In the genomic region with DNA sequence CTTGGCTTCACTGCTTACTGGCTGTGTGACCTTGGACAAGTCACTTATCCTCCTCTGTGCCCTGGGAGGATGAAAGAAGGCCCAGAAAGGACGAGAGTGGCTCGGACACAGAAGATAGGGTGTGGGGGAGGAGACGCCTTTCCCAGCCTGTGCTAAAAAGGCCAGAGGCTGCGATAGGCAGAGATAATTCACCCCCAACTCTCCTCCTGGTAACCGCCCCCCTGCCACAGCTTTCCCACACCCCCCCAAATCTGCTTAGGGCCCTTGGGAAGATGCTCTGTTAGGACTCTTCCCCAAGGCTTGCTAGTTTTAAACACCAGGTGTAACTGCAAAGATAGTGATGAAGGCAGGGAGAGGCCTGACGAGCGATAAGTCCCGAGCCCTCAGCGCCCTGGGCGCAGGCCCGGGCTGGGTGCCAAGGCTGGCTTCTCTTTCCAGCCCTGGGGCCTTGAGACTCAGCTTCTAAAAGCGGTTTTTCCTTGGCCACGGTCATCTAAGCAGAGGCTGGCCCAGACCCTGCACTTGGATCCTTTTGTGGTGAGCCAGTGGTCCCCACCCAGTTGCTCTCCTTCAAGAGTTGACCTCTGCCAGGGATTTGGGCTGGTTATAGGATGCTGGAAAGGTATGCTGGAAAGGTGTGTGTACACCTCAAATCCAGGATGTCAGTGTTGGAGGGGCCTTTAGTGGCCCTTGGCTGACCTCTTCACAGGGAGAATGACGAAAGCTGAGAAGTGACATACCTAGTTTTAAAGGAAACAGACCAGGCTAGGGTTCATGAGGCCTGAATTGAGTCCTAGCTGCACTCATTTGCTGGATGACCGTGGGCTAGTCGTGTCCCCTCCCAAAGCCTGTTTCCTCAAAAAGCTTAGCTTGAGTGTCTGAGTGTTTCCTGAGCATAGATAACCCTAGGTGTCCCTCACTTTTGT, we compare ENCODE assay signal across 9 cellular contexts. TPM values are rescaled to one million over a fixed set of nuclear protein-coding genes. Genes with fewer than 3 reads are reported as not detected.
DNase-seq lines count a peak whose midpoint lies in the region; ATAC-seq and TF ChIP-seq lines count a peak whose summit lies in the region.
"Had no signal": no experiment of that assay in that cellular context is flagged by ENCODE, and none has a peak within 500 bp of the region (broad histone marks: within the 10 kb centered on the region; RNA-seq: fewer than 3 reads in every experiment).

No MANE protein-coding gene starts in this region.

- H3K9me3 ChIP-seq in MG63 (no peaks in the 10 kb centered on the region), thymus (ENCODE audit: control insufficient read depth) (no peaks in the 10 kb centered on the region)

- peaks cover 4% of the 10 kb centered on the region for H3K36me3 ChIP-seq in MG63
- H3K36me3 ChIP-seq in thymus (ENCODE audit: control insufficient read depth, insufficient read depth), result no peaks in the 10 kb centered on the region

- no peaks in the 10 kb centered on the region for H3K27me3 Mint-ChIP-seq in activated naive CD8-positive, alpha-beta T cell treated with anti-CD3 and anti-CD28 coated beads, Interleukin-2, amount 10 ng/mL, durations not matched to agents 7 days and 5 days
- peaks cover 6% of the 10 kb centered on the region for H3K27me3 Mint-ChIP-seq in endothelial cell (ENCODE audit: unreplicated experiment)

- H3K9me3 Mint-ChIP-seq in activated naive CD8-positive, alpha-beta T cell treated with anti-CD3 and anti-CD28 coated beads, Interleukin-2, amount 10 ng/mL, durations not matched to agents 7 days and 5 days, result no peaks in the 10 kb centered on the region
- H3K9me3 Mint-ChIP-seq in endothelial cell (ENCODE audit: unreplicated experiment), result no peaks in the 10 kb centered on the region
- H3K9me3 Mint-ChIP-seq: activated naive CD4-positive, alpha-beta T cell treated with anti-CD3 and anti-CD28 coated beads, Interleukin-2, amount 10 ng/mL, durations not matched to agents 7 days and 5 days had no signal

- DNase-seq in MG63 (peak; percentile 84), endothelial cell (ENCODE audit: low spot score) (no peak), DMS79 treated with DMSO at 0.1 percent for 48 hours (lab: John Stamatoyannopoulos, UW) (no peak)
- no peak for DNase-seq in activated naive CD8-positive, alpha-beta T cell treated with anti-CD3 and anti-CD28 coated beads, Interleukin-2, amount 10 ng/mL, durations not matched to agents 7 days and 5 days
- DNase-seq in activated naive CD4-positive, alpha-beta T cell (lab: John Stamatoyannopoulos, UW), result no peak
- DNase-seq: activated naive CD4-positive, alpha-beta T cell treated with anti-CD3 and anti-CD28 coated beads, Interleukin-2, amount 10 ng/mL, durations not matched to agents 7 days and 5 days; T1000 had no signal

- no peaks in the 10 kb centered on the region for H3K27me3 ChIP-seq in MG63
- no peaks in the 10 kb centered on the region for H3K27me3 ChIP-seq in layer of hippocampus (ENCODE audit: control insufficient read depth, insufficient read depth, low read length)
- no peaks in the 10 kb centered on the region for H3K27me3 ChIP-seq in thymus (ENCODE audit: control insufficient read depth, insufficient read depth)

- WGBS in thymus, result 89% methylated on average over 16 of the region's 16 CpGs

- no peak for TF ChIP-seq CTCF in endothelial cell (IDR thresholded peaks at IDR 0.05; ENCODE audit: unreplicated experiment)

- H3K4me3 ChIP-seq in MG63, result no peak overlapping the region
- no peak overlapping the region for H3K4me3 ChIP-seq in thymus (ENCODE audit: low read length)

- ATAC-seq in activated naive CD8-positive, alpha-beta T cell treated with anti-CD3 and anti-CD28 coated beads, Interleukin-2, amount 10 ng/mL, durations not matched to agents 7 days and 5 days (ENCODE audit: low read depth), result no peak

- H3K4me1 Mint-ChIP-seq in activated naive CD8-positive, alpha-beta T cell treated with anti-CD3 and anti-CD28 coated beads, Interleukin-2, amount 10 ng/mL, durations not matched to agents 7 days and 5 days, result peaks cover 42% of the 10 kb centered on the region
- H3K4me1 Mint-ChIP-seq in endothelial cell (ENCODE audit: unreplicated experiment), result peaks cover 12% of the 10 kb centered on the region

- POLR2A ChIA-PET in activated naive CD8-positive, alpha-beta T cell treated with anti-CD3 and anti-CD28 coated beads, Interleukin-2, amount 10 ng/mL, durations not matched to agents 7 days and 5 days (lab: Charles Lee), result no interaction called here

- H3K27ac ChIP-seq in layer of hippocampus (ENCODE audit: low read depth, low read length) (peak overlapping the region; percentile 30), thymus (ENCODE audit: low read depth) (peak overlapping the region; percentile 15)

- no peak overlapping the region for H3K4me3 Mint-ChIP-seq in activated naive CD8-positive, alpha-beta T cell treated with anti-CD3 and anti-CD28 coated beads, Interleukin-2, amount 10 ng/mL, durations not matched to agents 7 days and 5 days
- no peak overlapping the region for H3K4me3 Mint-ChIP-seq in endothelial cell (ENCODE audit: unreplicated experiment)
- H3K4me3 Mint-ChIP-seq: activated naive CD4-positive, alpha-beta T cell treated with anti-CD3 and anti-CD28 coated beads, Interleukin-2, amount 10 ng/mL, durations not matched to agents 7 days and 5 days had no signal

- peaks cover 2% of the 10 kb centered on the region for H3K36me3 Mint-ChIP-seq in activated naive CD8-positive, alpha-beta T cell treated with anti-CD3 and anti-CD28 coated beads, Interleukin-2, amount 10 ng/mL, durations not matched to agents 7 days and 5 days
- H3K36me3 Mint-ChIP-seq in endothelial cell (ENCODE audit: low read depth, unreplicated experiment), result no peaks in the 10 kb centered on the region

- H3K4me1 ChIP-seq in thymus (ENCODE audit: control insufficient read depth, insufficient read depth, low read length), result peaks cover 11% of the 10 kb centered on the region

- peak overlapping the region; percentile 3 for H3K27ac Mint-ChIP-seq in activated naive CD8-positive, alpha-beta T cell treated with anti-CD3 and anti-CD28 coated beads, Interleukin-2, amount 10 ng/mL, durations not matched to agents 7 days and 5 days
- H3K27ac Mint-ChIP-seq in endothelial cell (ENCODE audit: unreplicated experiment), result no peak overlapping the region
- H3K27ac Mint-ChIP-seq: activated naive CD4-positive, alpha-beta T cell treated with anti-CD3 and anti-CD28 coated beads, Interleukin-2, amount 10 ng/mL, durations not matched to agents 7 days and 5 days had no signal

RNA-seq across cellular contexts. Expression of a gene that starts 3.4 kb away (rescaled TPM):
- total RNA-seq in MG63 (2014; rRNA removed; shearing (Covaris generic); ENCODE audit: low replicate concordance), result 56.1 and 68.2 TPM in 2 replicates
- total RNA-seq in activated naive CD8-positive, alpha-beta T cell treated with anti-CD3 and anti-CD28 coated beads, Interleukin-2, amount 10 ng/mL, durations not matched to agents 7 days and 5 days, result 100 to 1,000 TPM; 114 to 116 TPM
- 47.9 TPM for polyA plus RNA-seq in thymus
- 101 TPM for total RNA-seq in endothelial cell (ENCODE audit: unreplicated experiment)

RNA-seq across cellular contexts. Expression of a gene that starts 11.9 kb away (rescaled TPM):
- 1.1 TPM in 1 of 2 replicates, not detected in the other for total RNA-seq in MG63 (2014; rRNA removed; shearing (Covaris generic); ENCODE audit: low replicate concordance)
- not detected for total RNA-seq in activated naive CD8-positive, alpha-beta T cell treated with anti-CD3 and anti-CD28 coated beads, Interleukin-2, amount 10 ng/mL, durations not matched to agents 7 days and 5 days
- 5.4 TPM for polyA plus RNA-seq in thymus
- total RNA-seq in endothelial cell (ENCODE audit: unreplicated experiment), result not detected

RNA-seq across cellular contexts. Expression of a gene that starts 24.0 kb away (rescaled TPM):
- total RNA-seq in MG63 (2014; rRNA removed; shearing (Covaris generic); ENCODE audit: low replicate concordance), result not detected in 2 replicates
- under 1 TPM; 0.11 to 0.19 TPM for total RNA-seq in activated naive CD8-positive, alpha-beta T cell treated with anti-CD3 and anti-CD28 coated beads, Interleukin-2, amount 10 ng/mL, durations not matched to agents 7 days and 5 days
- 0.62 TPM for polyA plus RNA-seq in thymus
- 82.0 TPM for total RNA-seq in endothelial cell (ENCODE audit: unreplicated experiment)

RNA-seq across cellular contexts. Expression of a gene that starts 47.5 kb away (rescaled TPM):
- total RNA-seq in MG63 (2014; rRNA removed; shearing (Covaris generic); ENCODE audit: low replicate concordance), result 261 and 431 TPM in 2 replicates
- under 1 TPM; 0.78 to 0.96 TPM for total RNA-seq in activated naive CD8-positive, alpha-beta T cell treated with anti-CD3 and anti-CD28 coated beads, Interleukin-2, amount 10 ng/mL, durations not matched to agents 7 days and 5 days
- polyA plus RNA-seq in thymus, result 14.4 TPM
- total RNA-seq in endothelial cell (ENCODE audit: unreplicated experiment), result 6.8 TPM

RNA-seq across cellular contexts. Expression of a gene that starts 58.8 kb away (rescaled TPM):
- 16.9 and 25.8 TPM in 2 replicates for total RNA-seq in MG63 (2014; rRNA removed; shearing (Covaris generic); ENCODE audit: low replicate concordance)
- 10 to 100 TPM; 24.1 to 26.4 TPM for total RNA-seq in activated naive CD8-positive, alpha-beta T cell treated with anti-CD3 and anti-CD28 coated beads, Interleukin-2, amount 10 ng/mL, durations not matched to agents 7 days and 5 days
- 14.5 TPM for polyA plus RNA-seq in thymus
- 37.1 TPM for total RNA-seq in endothelial cell (ENCODE audit: unreplicated experiment)

Comparison
In these comparisons a context has a peak if more than half of its experiments do, and no peak if none do; other contexts are left out.
1. RNA of a gene that starts 24.0 kb away (total RNA-seq): 82.0 TPM in endothelial cell (single experiment); 0.11 to 0.19 TPM in activated naive CD8-positive, alpha-beta T cell treated with anti-CD3 and anti-CD28 coated beads, Interleukin-2, amount 10 ng/mL, durations not matched to agents 7 days and 5 days and not detected in MG63; every median in the first group is over 10 times any median in the second.